In the genomic region with DNA sequence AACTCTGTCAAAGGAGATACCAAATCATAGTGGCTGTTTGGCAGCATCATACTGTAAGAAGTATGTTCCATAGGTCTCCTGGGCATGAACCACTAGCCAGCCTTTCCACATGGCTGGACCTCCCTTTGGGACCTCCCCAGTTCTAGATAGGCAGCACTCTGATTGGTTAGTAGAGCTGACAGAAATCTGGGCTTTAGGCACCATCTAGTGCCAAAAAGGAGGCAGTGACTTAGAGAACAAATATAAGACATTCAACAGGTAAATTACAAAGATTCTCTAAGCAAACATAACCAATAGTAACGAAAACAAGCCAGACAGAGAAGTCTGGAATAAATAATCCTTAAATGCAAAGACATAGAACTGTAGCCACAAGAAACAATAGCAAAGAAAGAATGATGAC, we compare ENCODE assay signal across 9 cellular contexts.
DNase-seq lines count a peak whose midpoint lies in the region; ATAC-seq and TF ChIP-seq lines count a peak whose summit lies in the region.
"Had no signal": no experiment of that assay in that cellular context is flagged by ENCODE, and none has a peak within 500 bp of the region (broad histone marks: within the 10 kb centered on the region; RNA-seq: fewer than 3 reads in every experiment).

No MANE protein-coding gene starts in this region.

- no peak overlapping the region for H3K27ac Mint-ChIP-seq in stimulated activated memory B cell treated with anti-CD40 and anti-IgM and Interleukin-4, amounts not matched to agents 10 μg/mL and 1 μg/mL and 100 μg/mL, for 72 hours
- H3K27ac Mint-ChIP-seq: activated naive CD4-positive, alpha-beta T cell treated with anti-CD3 and anti-CD28 coated beads, Interleukin-2, amount 50 U/mL, for 24 hours had no signal

- H3K27me3 ChIP-seq in A673 (replicated peaks; ENCODE audit: insufficient read depth, low read depth, low read length, poor library complexity) (no peaks in the 10 kb centered on the region), H7 (ENCODE audit: control insufficient read depth, insufficient read depth, low read length) (no peaks in the 10 kb centered on the region)

- peak; percentile 75 for DNase-seq in A673 (ENCODE audit: low spot score)
- peak; percentile 19 for DNase-seq in H7
- peak; percentile 9 for DNase-seq in RWPE1 (ENCODE audit: low spot score)
- no peak for DNase-seq in left cardiac atrium
- DNase-seq in NCI-H2107 (lab: John Stamatoyannopoulos, UW) = no peak
- no peak for DNase-seq in HuH-7.5 (ENCODE audit: low spot score)

- no peaks in the 10 kb centered on the region for H3K9me3 ChIP-seq in A673 (ENCODE audit: low read depth, low read length, poor library complexity, severe bottlenecking)

- no peak overlapping the region for H3K4me3 ChIP-seq in A673 (ENCODE audit: low read depth, low read length, poor library complexity, severe bottlenecking)
- H3K4me3 ChIP-seq in H7 (ENCODE audit: insufficient read depth, low read depth, low read length) = no peak overlapping the region

- H3K27ac ChIP-seq in A673 (ENCODE audit: low read depth, low read length, poor library complexity, severe bottlenecking) (no peak overlapping the region), RWPE1 (no peak overlapping the region)

- POLR2A ChIA-PET in A673 (lab: Charles Lee; ENCODE audit: low non-redundant PET) (interaction anchor here (0.6 kb wide), 1 partner anchor 1039 kb away, joined by 3 read pairs; no protein-coding TSS in a partner anchor), RWPE1 (lab: Yijun Ruan, JAX; ENCODE audit: low non-redundant PET) (no interaction called here)

- CTCF ChIA-PET in A673 (lab: Charles Lee) (interaction anchor here (0.6 to 1.1 kb wide), 2 partner anchors 441 to 463 kb away, joined by 3 read pairs; no protein-coding TSS in a partner anchor), RWPE1 (lab: Yijun Ruan, JAX) (interaction anchor here (0.6 to 1.0 kb wide), 2 partner anchors 27 to 993 kb away, joined by 4 to 5 read pairs; no protein-coding TSS in a partner anchor)

- H3K4me3 Mint-ChIP-seq in stimulated activated memory B cell treated with anti-CD40 and anti-IgM and Interleukin-4, amounts not matched to agents 10 μg/mL and 1 μg/mL and 100 μg/mL, for 72 hours = no peak overlapping the region
- H3K4me3 Mint-ChIP-seq: activated naive CD4-positive, alpha-beta T cell treated with anti-CD3 and anti-CD28 coated beads, Interleukin-2, amount 50 U/mL, for 24 hours had no signal

- peak; percentile 25 to 41 for ATAC-seq in left cardiac atrium
- no peak for ATAC-seq in GM19397 (IDR thresholded peaks at IDR 0.05; ENCODE audit: unreplicated experiment)
- no peak for ATAC-seq in stimulated activated memory B cell treated with anti-CD40 and anti-IgM and Interleukin-4, amounts not matched to agents 10 μg/mL and 1 μg/mL and 100 μg/mL, for 72 hours

- TF ChIP-seq CTCF in A673 (conservative IDR thresholded peaks at IDR 0.05; ENCODE audit: low read depth, low read length) (peak; percentile 71), RWPE1 (conservative IDR thresholded peaks at IDR 0.05; ENCODE audit: low read depth) (no peak)

- intact Hi-C loops in A673 (cut with micrococcal nuclease; ENCODE audit: unreplicated experiment) = loop anchor here (2.0 to 5.0 kb wide), 2 partner anchors 463 to 482 kb away; no protein-coding TSS in a partner anchor
- intact Hi-C loops in left cardiac atrium (cut with DNase I) = no loop called here

- no peaks in the 10 kb centered on the region for H3K36me3 Mint-ChIP-seq in stimulated activated memory B cell treated with anti-CD40 and anti-IgM and Interleukin-4, amounts not matched to agents 10 μg/mL and 1 μg/mL and 100 μg/mL, for 72 hours
- H3K36me3 Mint-ChIP-seq: activated naive CD4-positive, alpha-beta T cell treated with anti-CD3 and anti-CD28 coated beads, Interleukin-2, amount 50 U/mL, for 24 hours had no signal

- BruUV-seq in A673 (replicated peaks; lab: Mats Ljungman, UMichigan) = no TSS peak

- H3K4me1 ChIP-seq in A673 (ENCODE audit: insufficient read depth, low read length, poor library complexity, severe bottlenecking) = no peaks in the 10 kb centered on the region

- peaks cover 12% of the 10 kb centered on the region for H3K9me3 Mint-ChIP-seq in stimulated activated memory B cell treated with anti-CD40 and anti-IgM and Interleukin-4, amounts not matched to agents 10 μg/mL and 1 μg/mL and 100 μg/mL, for 72 hours

- no peaks in the 10 kb centered on the region for H3K27me3 Mint-ChIP-seq in stimulated activated memory B cell treated with anti-CD40 and anti-IgM and Interleukin-4, amounts not matched to agents 10 μg/mL and 1 μg/mL and 100 μg/mL, for 72 hours
- H3K27me3 Mint-ChIP-seq: activated naive CD4-positive, alpha-beta T cell treated with anti-CD3 and anti-CD28 coated beads, Interleukin-2, amount 50 U/mL, for 24 hours had no signal

- H3K36me3 ChIP-seq in A673 (ENCODE audit: insufficient read depth, low read length, poor library complexity, severe bottlenecking) (no peaks in the 10 kb centered on the region), H7 (replicated peaks; ENCODE audit: control insufficient read depth, insufficient read depth, low read length) (no peaks in the 10 kb centered on the region)

- H3K4me1 Mint-ChIP-seq in stimulated activated memory B cell treated with anti-CD40 and anti-IgM and Interleukin-4, amounts not matched to agents 10 μg/mL and 1 μg/mL and 100 μg/mL, for 72 hours = no peaks in the 10 kb centered on the region
- H3K4me1 Mint-ChIP-seq: activated naive CD4-positive, alpha-beta T cell treated with anti-CD3 and anti-CD28 coated beads, Interleukin-2, amount 50 U/mL, for 24 hours had no signal

Comparison
In these comparisons a context has a peak if more than half of its experiments do, and no peak if none do; other contexts are left out.
1. DNase-seq: peak in A673 (single experiment), H7 (single experiment) and RWPE1 (single experiment); none in left cardiac atrium (single experiment), NCI-H2107 (single experiment) and HuH-7.5 (single experiment).
2. ATAC-seq: peak in left cardiac atrium (2 of 2); none in GM19397 (single experiment) and stimulated activated memory B cell treated with anti-CD40 and anti-IgM and Interleukin-4, amounts not matched to agents 10 μg/mL and 1 μg/mL and 100 μg/mL, for 72 hours (single experiment).